2 cellular contexts compared by ENCODE assay signal in genomic region chr5:64225286-64225981, GRCh38. TPM values are rescaled to one million over a fixed set of nuclear protein-coding genes. Genes with fewer than 3 reads are reported as not detected.
"Had no signal": no experiment of that assay in that cellular context is flagged by ENCODE, and none has a peak within 500 bp of the region (broad histone marks: within the 10 kb centered on the region; RNA-seq: fewer than 3 reads in every experiment).

No MANE protein-coding gene starts in this region.

RNA-seq across cellular contexts. Expression of gene RNF180, which starts 59.8 kb away (rescaled TPM):
- total RNA-seq: OCI-LY7, PC-9 had no signal
